ENCODE assay signal across 8 cellular contexts in genomic region chr5:173158366-173158765, GRCh38.
"Had no signal": no experiment of that assay in that cellular context is flagged by ENCODE, and none has a peak within 500 bp of the region (broad histone marks: within the 10 kb centered on the region; RNA-seq: fewer than 3 reads in every experiment).

No MANE protein-coding gene starts in this region.

- H3K9ac ChIP-seq: GM23248 had no signal

- H3K4me1 ChIP-seq: HAP-1 had no signal

- H3K9me3 ChIP-seq: HAP-1 had no signal

- DNase-seq: GM23248, GOT3, H7, HFFc6 had no signal

- H2AFZ ChIP-seq: GM23248 had no signal

- H3K4me3 ChIP-seq: GM23248, HAP-1 had no signal

- ATAC-seq: HCT116, HepG2 had no signal

- H3K27ac ChIP-seq: GM23248, HL-60 had no signal
